ENCODE assay signal across 8 cellular contexts in genomic region chr3:10602769-10603768, GRCh38.
A peak's percentile ranks its signal among the peaks of the same experiment; 100 is the strongest.
DNase-seq lines count a peak whose midpoint lies in the region; ATAC-seq and TF ChIP-seq lines count a peak whose summit lies in the region.

No MANE protein-coding gene starts in this region.

- no peaks in the 10 kb centered on the region for H3K9me3 ChIP-seq in CD4-positive, CD25-positive, alpha-beta regulatory T cell (ENCODE audit: control insufficient read depth in 2 of 2, low read length in 2 of 2)
- H3K9me3 ChIP-seq in tibial nerve (no peaks in the 10 kb centered on the region), HAP-1 (no peaks in the 10 kb centered on the region)

- TF ChIP-seq EP300 in tibial nerve (IDR thresholded peaks at IDR 0.05): no peak

- H3K36me3 Mint-ChIP-seq in CD4-positive, CD25-positive, alpha-beta regulatory T cell: peaks cover 4% of the 10 kb centered on the region
- H3K36me3 Mint-ChIP-seq in neural crest cell (ENCODE audit: low read depth): no peaks in the 10 kb centered on the region

- H3K27me3 Mint-ChIP-seq in CD4-positive, CD25-positive, alpha-beta regulatory T cell: peaks cover 10% of the 10 kb centered on the region
- peaks cover 60% of the 10 kb centered on the region for H3K27me3 Mint-ChIP-seq in neural crest cell (ENCODE audit: low read depth)

- DNase-seq in CD4-positive, CD25-positive, alpha-beta regulatory T cell: peak; percentile 38 to 85 (median 82)
- DNase-seq in activated CD8-positive, alpha-beta memory T cell treated with anti-CD3 and anti-CD28 coated beads, Interleukin-2, amount 50 U/mL, for 24 hours (ENCODE audit: extremely low read depth): peak; percentile 12
- DNase-seq in neural crest cell (ENCODE audit: low read depth, low spot score) (no peak), mesendoderm (no peak), substantia nigra (lab: John Stamatoyannopoulos, UW) (no peak), tibial nerve (ENCODE audit: low spot score in 2 of 2) (no peak), HAP-1 (ENCODE audit: low spot score in 2 of 2) (no peak)

- TF ChIP-seq POLR2A in tibial nerve (IDR thresholded peaks at IDR 0.05): no peak

- no CpG with 5 or more reads among the region's 15 CpGs for WGBS in mesendoderm (ENCODE audit: extremely low coverage, insufficient coverage, low lambda C conversion rate)
- 68 to 71% methylated on average over 15 of the region's 15 CpGs for WGBS in tibial nerve, 2 donors

- H2BK5ac ChIP-seq in mesendoderm (ENCODE audit: low read length): no peak overlapping the region

- H2BK120ac ChIP-seq in mesendoderm (ENCODE audit: low read depth, low read length): no peak overlapping the region

- no peak overlapping the region for H3K9ac ChIP-seq in mesendoderm (ENCODE audit: low read length)

- ATAC-seq in CD4-positive, CD25-positive, alpha-beta regulatory T cell (ENCODE audit: low read depth in 2 of 2): peak; percentile 99
- peak; percentile 50 for ATAC-seq in HG03520 (IDR thresholded peaks at IDR 0.05; ENCODE audit: unreplicated experiment)

- H3K4me3 Mint-ChIP-seq in CD4-positive, CD25-positive, alpha-beta regulatory T cell: peak overlapping the region; percentile 59 to 89 (median 78)
- no peak overlapping the region for H3K4me3 Mint-ChIP-seq in neural crest cell

- no peak overlapping the region for H2BK15ac ChIP-seq in mesendoderm (replicated peaks; ENCODE audit: low read depth)

- no peak overlapping the region for H4K5ac ChIP-seq in mesendoderm (ENCODE audit: low read length)

- H3K36me3 ChIP-seq in CD4-positive, CD25-positive, alpha-beta regulatory T cell (ENCODE audit: control insufficient read depth, insufficient read depth, low read length): no peaks in the 10 kb centered on the region
- no peaks in the 10 kb centered on the region for H3K36me3 ChIP-seq in mesendoderm (ENCODE audit: control insufficient read depth, insufficient read depth, low read length)
- H3K36me3 ChIP-seq in tibial nerve: no peaks in the 10 kb centered on the region
- no peaks in the 10 kb centered on the region for H3K36me3 ChIP-seq in HAP-1 (replicated peaks)

- in situ Hi-C loops in HAP-1 (cut with MboI; ENCODE audit: low sequenced_read_pairs): no loop called here

- no peak overlapping the region for H2AK5ac ChIP-seq in mesendoderm (ENCODE audit: low read length)

- H4K8ac ChIP-seq in mesendoderm (ENCODE audit: low read depth, low read length): no peak overlapping the region

- no peak overlapping the region for H3K23ac ChIP-seq in mesendoderm (ENCODE audit: low read length)

- H3K27ac ChIP-seq in CD4-positive, CD25-positive, alpha-beta regulatory T cell (ENCODE audit: insufficient read depth, low read length, poor library complexity, severe bottlenecking): peak overlapping the region; percentile 38
- no peak overlapping the region for H3K27ac ChIP-seq in mesendoderm (ENCODE audit: low read depth, low read length)
- no peak overlapping the region for H3K27ac ChIP-seq in substantia nigra (ENCODE audit: low read depth, low read length, poor library complexity, severe bottlenecking)
- H3K27ac ChIP-seq in tibial nerve: no peak overlapping the region

- H3K79me1 ChIP-seq in mesendoderm (ENCODE audit: low read length): no peaks in the 10 kb centered on the region

- H3K9me3 Mint-ChIP-seq in CD4-positive, CD25-positive, alpha-beta regulatory T cell: no peaks in the 10 kb centered on the region
- no peaks in the 10 kb centered on the region for H3K9me3 Mint-ChIP-seq in neural crest cell

- H3K4ac ChIP-seq in mesendoderm (ENCODE audit: low read depth, low read length): no peak overlapping the region

- H3K18ac ChIP-seq in mesendoderm (ENCODE audit: low read length): no peak overlapping the region

- H3K4me2 ChIP-seq in mesendoderm (ENCODE audit: low read length): no peak overlapping the region

- TF ChIP-seq CTCF in neural crest cell (conservative IDR thresholded peaks at IDR 0.05) (no peak), tibial nerve (IDR thresholded peaks at IDR 0.05) (no peak)

- no peaks in the 10 kb centered on the region for H3K79me2 ChIP-seq in mesendoderm (ENCODE audit: control insufficient read depth, insufficient read depth, low read length)

- H3K27me3 ChIP-seq in CD4-positive, CD25-positive, alpha-beta regulatory T cell (ENCODE audit: control insufficient read depth, insufficient read depth, low read length): no peaks in the 10 kb centered on the region
- no peaks in the 10 kb centered on the region for H3K27me3 ChIP-seq in mesendoderm (ENCODE audit: insufficient read depth, low read length, poor library complexity)
- H3K27me3 ChIP-seq in tibial nerve: no peaks in the 10 kb centered on the region
- peaks cover 4% of the 10 kb centered on the region for H3K27me3 ChIP-seq in HAP-1 (ENCODE audit: low read depth)

- no peak overlapping the region for H3K56ac ChIP-seq in mesendoderm (ENCODE audit: low read length)

- H3K4me3 ChIP-seq in CD4-positive, CD25-positive, alpha-beta regulatory T cell (ENCODE audit: low read depth, low read length): peak overlapping the region; percentile 76
- H3K4me3 ChIP-seq in mesendoderm (ENCODE audit: low read length): no peak overlapping the region
- H3K4me3 ChIP-seq in tibial nerve: no peak overlapping the region
- H3K4me3 ChIP-seq in HAP-1: no peak overlapping the region

- peaks cover 35% of the 10 kb centered on the region for H3K4me1 ChIP-seq in CD4-positive, CD25-positive, alpha-beta regulatory T cell (ENCODE audit: control insufficient read depth, insufficient read depth, low read length, poor library complexity, severe bottlenecking)
- no peaks in the 10 kb centered on the region for H3K4me1 ChIP-seq in mesendoderm (ENCODE audit: control insufficient read depth, low read depth, low read length)
- H3K4me1 ChIP-seq in tibial nerve: peaks cover 0 to 20% (median 10%) of the 10 kb centered on the region in 4 donors
- no peaks in the 10 kb centered on the region for H3K4me1 ChIP-seq in HAP-1

- H3K4me1 Mint-ChIP-seq in CD4-positive, CD25-positive, alpha-beta regulatory T cell: peaks cover 16 to 54% (median 29%) of the 10 kb centered on the region in 4 donors
- H3K4me1 Mint-ChIP-seq in neural crest cell: peaks cover 17% of the 10 kb centered on the region

- peak overlapping the region; percentile 74 to 87 (median 82) for H3K27ac Mint-ChIP-seq in CD4-positive, CD25-positive, alpha-beta regulatory T cell
- peak overlapping the region; percentile 58 for H3K27ac Mint-ChIP-seq in neural crest cell (ENCODE audit: unreplicated experiment)

Comparison
In these comparisons a context has a peak if more than half of its experiments do, and no peak if none do; other contexts are left out.
1. DNase-seq: peak in CD4-positive, CD25-positive, alpha-beta regulatory T cell (3 of 3) and activated CD8-positive, alpha-beta memory T cell treated with anti-CD3 and anti-CD28 coated beads, Interleukin-2, amount 50 U/mL, for 24 hours (single experiment); none in neural crest cell (single experiment), mesendoderm (single experiment), substantia nigra (0 of 49), tibial nerve (0 of 2) and HAP-1 (0 of 2).